ENCODE assay signal across 8 cellular contexts in the genomic region with DNA sequence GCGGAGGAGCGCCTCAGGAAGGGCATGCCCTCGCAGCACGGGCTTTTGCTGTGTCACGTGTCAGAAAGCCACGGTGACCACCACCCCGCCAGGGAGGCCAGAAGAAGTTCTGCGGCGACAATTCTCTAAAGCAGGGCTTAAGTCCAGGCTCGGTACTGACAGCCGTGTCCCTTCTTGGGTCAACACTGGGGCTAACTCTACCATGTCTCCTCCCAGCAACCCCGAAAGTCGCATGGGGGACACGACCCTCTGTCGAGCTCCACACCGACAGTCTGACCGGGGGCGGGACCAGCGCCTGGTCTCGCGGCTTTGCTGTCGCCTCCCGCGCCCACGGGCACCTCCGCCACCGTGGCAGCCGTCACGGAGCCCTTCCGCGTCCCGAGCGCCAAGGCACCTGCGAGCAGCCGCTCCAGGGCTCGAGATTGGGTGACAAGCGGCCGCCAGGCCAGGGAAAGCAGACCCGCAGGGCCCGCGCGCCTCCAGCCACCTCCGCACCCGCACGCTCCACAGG. TPM values are rescaled to one million over a fixed set of nuclear protein-coding genes. Genes with fewer than 3 reads are reported as not detected.
A peak's percentile ranks its signal among the peaks of the same experiment; 100 is the strongest.
DNase-seq lines count a peak whose midpoint lies in the region; ATAC-seq, FAIRE-seq and TF ChIP-seq lines count a peak whose summit lies in the region.

No MANE protein-coding gene starts in this region.

- H3K4me1 ChIP-seq in HepG2 (ENCODE audit: insufficient read depth, low read length) = peaks cover 52% of the 10 kb centered on the region

- peak overlapping the region; percentile 100 for H3K4me2 ChIP-seq in HepG2 (ENCODE audit: low read depth, low read length)

- no peaks in the 10 kb centered on the region for H3K27me3 Mint-ChIP-seq in T-helper 17 cell
- no peaks in the 10 kb centered on the region for H3K27me3 Mint-ChIP-seq in chondrocyte (ENCODE audit: low read depth)

- DNase-seq in CMK (ENCODE audit: low read depth) = peak; percentile 29
- DNase-seq in T-helper 17 cell = peak; percentile 7 to 14 (median 8)
- no peak for DNase-seq in chondrocyte (ENCODE audit: low spot score)
- peak; percentile 64 for DNase-seq in HepG2 (ENCODE audit: low spot score)
- DNase-seq in stimulated activated CD4-positive, alpha-beta T cell treated with anti-CD3 and anti-CD28 coated beads, TNF-alpha, amount 100 ng/mL, for 1 hour (ENCODE audit: low read depth in 3 of 3, low spot score in 1 of 3) = peak in 2 of 3 donors; percentile 0 to 10
- no peak for DNase-seq in NCI-H2107 treated with DMSO at 0.1 percent for 48 hours (lab: John Stamatoyannopoulos, UW; ENCODE audit: unreplicated experiment)

- no peaks in the 10 kb centered on the region for H3K36me3 Mint-ChIP-seq in T-helper 17 cell (ENCODE audit: low read depth)
- peaks cover under 1% of the 10 kb centered on the region for H3K36me3 Mint-ChIP-seq in chondrocyte (ENCODE audit: low read depth)

- H3K4me1 Mint-ChIP-seq in T-helper 17 cell (peaks cover 29% of the 10 kb centered on the region), chondrocyte (ENCODE audit: low read depth) (peaks cover 19% of the 10 kb centered on the region)

- no peak for TF ChIP-seq RAD21 in HepG2 (CRISPR knock-in tag; IDR thresholded peaks at IDR 0.05)

- ATAC-seq in GM19438 (IDR thresholded peaks at IDR 0.05; ENCODE audit: low read depth, unreplicated experiment) = peak; percentile 19
- peak; percentile 18 for ATAC-seq in HG03521 (IDR thresholded peaks at IDR 0.05; ENCODE audit: unreplicated experiment)
- peak; percentile 2 for ATAC-seq in T-helper 17 cell
- peak; percentile 36 for ATAC-seq in HepG2

- H3K9me3 ChIP-seq in T-helper 17 cell (ENCODE audit: control insufficient read depth, low read length, poor library complexity, severe bottlenecking) (no peaks in the 10 kb centered on the region), HepG2 (ENCODE audit: low read length) (no peaks in the 10 kb centered on the region)

- no peak for TF ChIP-seq CTCF in chondrocyte (IDR thresholded peaks at IDR 0.05)
- no peak; the same call in 1 of the 2 replicates for TF ChIP-seq CTCF in HepG2 (CRISPR knock-in tag; IDR thresholded peaks at IDR 0.05)

- H3K9ac ChIP-seq in HepG2 (ENCODE audit: insufficient read depth, low read depth, low read length) = peak overlapping the region; percentile 94

- no peaks in the 10 kb centered on the region; a peak in 1 of 5 replicates for H3K27me3 ChIP-seq in HepG2 (ENCODE audit: control insufficient read depth in 1 of 2, insufficient read depth in 2 of 2, low read length in 2 of 2)

- H3K27ac Mint-ChIP-seq in T-helper 17 cell (peak overlapping the region; percentile 96), chondrocyte (ENCODE audit: unreplicated experiment) (peak overlapping the region; percentile 98)

- no TSS peak for BruUV-seq in HepG2 (replicated peaks; lab: Mats Ljungman, UMichigan)

- H3K9me3 Mint-ChIP-seq in chondrocyte (ENCODE audit: low read depth) = no peaks in the 10 kb centered on the region

- CTCF ChIA-PET in HepG2 (lab: Yijun Ruan, JAX; ENCODE audit: low intra/inter-chr PET ratio, low total read pairs) = no interaction called here

- TF ChIP-seq EP300 in HepG2 (IDR thresholded peaks at IDR 0.05; ENCODE audit: low read depth in 2 of 2, low read length in 2 of 2) (no peak; a peak in 1 of 4 replicates), HepG2 (CRISPR knock-in tag; IDR thresholded peaks at IDR 0.05; ENCODE audit: borderline replicate concordance) (no peak)

- peak overlapping the region; percentile 96 for H3K27ac ChIP-seq in HepG2 (ENCODE audit: extremely low read length, insufficient read depth, low read length)

- intact Hi-C loops in HepG2 (cut with micrococcal nuclease; ENCODE audit: unreplicated experiment) = loop anchor here (1.0 to 2.0 kb wide), 4 partner anchors 11 to 115 kb away; a partner anchor contains a TSS

- peak overlapping the region; percentile 75 to 87 (median 80) for H3K4me3 ChIP-seq in HepG2 (replicated peaks in 1 of 3; ENCODE audit: insufficient read depth in 1 of 3, low read depth in 2 of 3, low read length in 3 of 3)

- under 1% methylated on average over 19 of the region's 45 CpGs for WGBS in HepG2 (ENCODE audit: low lambda C conversion rate)

- H2AFZ ChIP-seq in HepG2 (ENCODE audit: low read length) = no peak overlapping the region

- peaks cover 63% of the 10 kb centered on the region for H3K79me2 ChIP-seq in HepG2 (ENCODE audit: insufficient read depth, low read length)

- H3K4me3 Mint-ChIP-seq in T-helper 17 cell (peak overlapping the region; percentile 92), chondrocyte (ENCODE audit: unreplicated experiment) (peak overlapping the region; percentile 84)

- H3K36me3 ChIP-seq in HepG2 (replicated peaks in 1 of 2; ENCODE audit: control insufficient read depth in 1 of 2, insufficient read depth in 2 of 2, low read length in 2 of 2) = peaks cover 1 to 5% of the 10 kb centered on the region in 2 experiments; a peak in 4 of 5 replicates

- in situ Hi-C loops in HepG2 (cut with HindIII; ENCODE audit: extremely low pct_ligation_motif_present, low pct_unique_long_range_greater_than_20kb) = loop anchor here (5.0 kb wide), 1 partner anchor 36 kb away; a partner anchor contains a TSS

- POLR2A ChIA-PET in HepG2 (lab: Yijun Ruan, JAX) = interaction anchor here (0.9 to 2.5 kb wide), 6 partner anchors 14 to 216 kb away, joined by 3 to 23 read pairs (median 4); a partner anchor contains a TSS

- FAIRE-seq in HepG2 (lab: Jason Lieb, UNC) = no peak

- 0 out of 2 replicates have a peak, but pooled peaks cover 3% of the 10 kb centered on the region for H4K20me1 ChIP-seq in HepG2 (ENCODE audit: insufficient read depth, low read length)

- no peak for TF ChIP-seq POLR2A in HepG2 (IDR thresholded peaks at IDR 0.05; ENCODE audit: insufficient read depth in 1 of 2, low read depth in 2 of 2, low read length in 2 of 2)

TF ChIP-seq in HepG2, 621 proteins besides CTCF, POLR2A, EP300 and RAD21 (continues in another document):
- TF ChIP-seq ZNF230 (CRISPR knock-in tag; IDR thresholded peaks at IDR 0.05) = no peak
- TF ChIP-seq, protein P1, sequence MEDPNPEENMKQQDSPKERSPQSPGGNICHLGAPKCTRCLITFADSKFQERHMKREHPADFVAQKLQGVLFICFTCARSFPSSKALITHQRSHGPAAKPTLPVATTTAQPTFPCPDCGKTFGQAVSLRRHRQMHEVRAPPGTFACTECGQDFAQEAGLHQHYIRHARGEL (CRISPR knock-in tag; IDR thresholded peaks at IDR 0.05) = peak; percentile 93
- peak; percentile 69; the same call in 1 of the 2 replicates for TF ChIP-seq MTA1 (CRISPR knock-in tag; IDR thresholded peaks at IDR 0.05; ENCODE audit: borderline replicate concordance)
- peak; percentile 41; the same call in 1 of the 2 replicates for TF ChIP-seq HNRNPL (IDR thresholded peaks at IDR 0.05; ENCODE audit: low read depth, low read length)

RNA-seq across cellular contexts. Expression of a gene that starts 0.5 kb away (rescaled TPM):
- total RNA-seq in T-helper 17 cell (1 to 10 TPM; 1.2 to 1.8 TPM), chondrocyte (6.8 to 7.8 TPM (median 7.6 TPM) in 3 replicates), HepG2 (2016; rRNA removed; fragmentation: Illumina TruSeq; extraction: Trizol) (21.5 and 31.0 TPM in 2 replicates)
- 3.5 and 3.6 TPM in 2 replicates for total RNA-seq in HepG2 (2016; cell fraction: cytosol; rRNA removed; fragmentation: Illumina TruSeq; extraction: Trizol; ENCODE audit: low read depth)
- 22.0 and 31.9 TPM in 2 replicates for total RNA-seq in HepG2 (2016; cell fraction: insoluble cytoplasmic fraction; rRNA removed; fragmentation: Illumina TruSeq; extraction: Trizol)
- total RNA-seq in HepG2 (2016; cell fraction: membrane; rRNA removed; fragmentation: Illumina TruSeq; extraction: Trizol) = 15.3 and 16.9 TPM in 2 replicates
- total RNA-seq in HepG2 (2016; cell fraction: nucleus; rRNA removed; fragmentation: Illumina TruSeq; extraction: Trizol) = 15.0 and 17.4 TPM in 2 replicates
- polyA plus RNA-seq in HepG2 (2011; rRNA removed) = 8.6 and 8.9 TPM in 2 replicates
- 6.1 and 8.7 TPM in 2 replicates for polyA plus RNA-seq in HepG2 (2011; cell fraction: cytosol; rRNA removed)
- polyA plus RNA-seq in HepG2 (2011; cell fraction: nucleus; rRNA removed) = 3.6 and 5.3 TPM in 2 replicates
- polyA plus RNA-seq in HepG2 (2012) = 9.3 and 12.7 TPM in 2 replicates
- polyA plus RNA-seq in HepG2 (2016; cell fraction: cytosol; fragmentation: Illumina TruSeq; extraction: Trizol; ENCODE audit: low read depth) = 1.2 and 1.4 TPM in 2 replicates
- 27.2 and 29.9 TPM in 2 replicates for polyA plus RNA-seq in HepG2 (2016; cell fraction: insoluble cytoplasmic fraction; fragmentation: Illumina TruSeq; extraction: Trizol; ENCODE audit: low read depth)
- polyA plus RNA-seq in HepG2 (2016; cell fraction: membrane; fragmentation: Illumina TruSeq; extraction: Trizol; ENCODE audit: low read depth) = 5.8 and 6.1 TPM in 2 replicates
- 15.0 and 15.3 TPM in 2 replicates for polyA plus RNA-seq in HepG2 (2016; cell fraction: nucleus; fragmentation: Illumina TruSeq; extraction: Trizol; ENCODE audit: insufficient read depth, low read depth)
- 2.8 and 8.0 TPM in 2 replicates for polyA minus RNA-seq in HepG2 (2011; rRNA and poly(A)+ RNA removed; ENCODE audit: low replicate concordance)
- 8.9 and 9.8 TPM in 2 replicates for polyA minus RNA-seq in HepG2 (2011; cell fraction: cytosol; rRNA and poly(A)+ RNA removed)
- polyA minus RNA-seq in HepG2 (2011; cell fraction: nucleus; rRNA and poly(A)+ RNA removed) = 22.1 and 25.1 TPM in 2 replicates

RNA-seq across cellular contexts. Expression of a gene that starts 37.9 kb away (rescaled TPM):
- total RNA-seq in T-helper 17 cell (1 to 10 TPM; 1.1 to 5.0 TPM), chondrocyte (10.6 to 12.3 TPM (median 10.7 TPM) in 3 replicates), HepG2 (2016; rRNA removed; fragmentation: Illumina TruSeq; extraction: Trizol) (23.3 and 34.3 TPM in 2 replicates)
- 7.4 and 10.8 TPM in 2 replicates for total RNA-seq in HepG2 (2016; cell fraction: cytosol; rRNA removed; fragmentation: Illumina TruSeq; extraction: Trizol; ENCODE audit: low read depth)
- total RNA-seq in HepG2 (2016; cell fraction: insoluble cytoplasmic fraction; rRNA removed; fragmentation: Illumina TruSeq; extraction: Trizol) = 20.1 and 34.4 TPM in 2 replicates
- total RNA-seq in HepG2 (2016; cell fraction: membrane; rRNA removed; fragmentation: Illumina TruSeq; extraction: Trizol) = 11.6 and 15.7 TPM in 2 replicates
- total RNA-seq in HepG2 (2016; cell fraction: nucleus; rRNA removed; fragmentation: Illumina TruSeq; extraction: Trizol) = 37.4 and 38.1 TPM in 2 replicates
- polyA plus RNA-seq in HepG2 (2011; rRNA removed) = 32.3 and 34.6 TPM in 2 replicates
- 24.8 and 25.8 TPM in 2 replicates for polyA plus RNA-seq in HepG2 (2011; cell fraction: cytosol; rRNA removed)
- polyA plus RNA-seq in HepG2 (2011; cell fraction: nucleus; rRNA removed) = 114 and 118 TPM in 2 replicates
- 38.7 and 42.0 TPM in 2 replicates for polyA plus RNA-seq in HepG2 (2012)
- 3.0 and 3.7 TPM in 2 replicates for polyA plus RNA-seq in HepG2 (2016; cell fraction: cytosol; fragmentation: Illumina TruSeq; extraction: Trizol; ENCODE audit: low read depth)
- 19.3 and 24.8 TPM in 2 replicates for polyA plus RNA-seq in HepG2 (2016; cell fraction: insoluble cytoplasmic fraction; fragmentation: Illumina TruSeq; extraction: Trizol; ENCODE audit: low read depth)
- 8.1 TPM in 2 replicates for polyA plus RNA-seq in HepG2 (2016; cell fraction: membrane; fragmentation: Illumina TruSeq; extraction: Trizol; ENCODE audit: low read depth)
- polyA plus RNA-seq in HepG2 (2016; cell fraction: nucleus; fragmentation: Illumina TruSeq; extraction: Trizol; ENCODE audit: insufficient read depth, low read depth) = 90.8 and 96.3 TPM in 2 replicates
- 1.7 and 32.6 TPM in 2 replicates for polyA minus RNA-seq in HepG2 (2011; rRNA and poly(A)+ RNA removed; ENCODE audit: low replicate concordance)
- polyA minus RNA-seq in HepG2 (2011; cell fraction: cytosol; rRNA and poly(A)+ RNA removed) = 6.9 and 8.0 TPM in 2 replicates
- polyA minus RNA-seq in HepG2 (2011; cell fraction: nucleus; rRNA and poly(A)+ RNA removed) = 46.9 and 49.6 TPM in 2 replicates

Comparison
In these comparisons a context has a peak if more than half of its experiments do, and no peak if none do; other contexts are left out.
1. DNase-seq: peak in CMK (single experiment), T-helper 17 cell (3 of 3), HepG2 (single experiment) and stimulated activated CD4-positive, alpha-beta T cell treated with anti-CD3 and anti-CD28 coated beads, TNF-alpha, amount 100 ng/mL, for 1 hour (2 of 3); none in chondrocyte (single experiment) and NCI-H2107 treated with DMSO at 0.1 percent for 48 hours (single experiment).
2. Peak in every context shown above with its lines, with median percentiles within 50 percentile points of each other: ATAC-seq.